ENCODE assay signal across 12 cellular contexts in the genomic region with DNA sequence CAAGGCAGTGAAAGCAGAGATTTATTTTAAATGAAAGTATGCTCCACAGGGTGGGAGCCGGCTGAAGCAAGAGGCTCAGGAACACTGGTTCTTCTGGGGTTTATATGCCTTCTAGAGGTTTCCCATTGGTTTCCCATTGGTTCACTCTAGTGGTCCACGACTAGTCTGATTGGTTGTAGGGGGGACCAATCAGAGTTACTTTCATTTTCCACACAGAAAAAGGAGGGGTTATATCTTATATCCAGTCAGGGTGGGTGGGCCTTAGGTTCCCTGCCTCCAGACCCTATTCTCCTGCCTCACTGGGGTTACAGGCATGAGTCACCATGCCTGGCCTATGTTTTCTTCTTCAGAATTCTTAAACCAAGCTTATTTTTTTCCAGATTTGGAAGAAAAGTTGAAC.
A peak's percentile ranks its signal among the peaks of the same experiment; 100 is the strongest.
DNase-seq lines count a peak whose midpoint lies in the region; ATAC-seq and TF ChIP-seq lines count a peak whose summit lies in the region.
"Had no signal": no experiment of that assay in that cellular context is flagged by ENCODE, and none has a peak within 500 bp of the region (broad histone marks: within the 10 kb centered on the region; RNA-seq: fewer than 3 reads in every experiment).

No MANE protein-coding gene starts in this region.

- DNase-seq in EH (ENCODE audit: low read depth) = peak; percentile 79
- peak; percentile 60 for DNase-seq in NB4 (ENCODE audit: low read depth)
- no peak for DNase-seq in effector memory CD8-positive, alpha-beta T cell
- DNase-seq in osteoblast (ENCODE audit: insufficient read length, low spot score, missing footprints) = peak; percentile 69
- DNase-seq in activated CD4-positive, alpha-beta memory T cell treated with anti-CD3 and anti-CD28 coated beads, Interleukin-2, amount 10 ng/mL, durations not matched to agents 7 days and 5 days = no peak
- DNase-seq: activated CD8-positive, alpha-beta memory T cell treated with anti-CD3 and anti-CD28 coated beads, Interleukin-2, amount 50 U/mL, for 4 hours; KG1; Peyer's patch had no signal

- TF ChIP-seq CTCF in NB4 (IDR thresholded peaks at IDR 0.05; ENCODE audit: low read depth, low read length) (no peak), osteoblast (IDR thresholded peaks at IDR 0.05; ENCODE audit: extremely low read depth, low read depth, low read length) (no peak)

- H3K4me1 ChIP-seq in osteoblast (ENCODE audit: insufficient read depth, low read length) = peaks cover 36% of the 10 kb centered on the region

- peaks cover 10% of the 10 kb centered on the region for H3K36me3 ChIP-seq in osteoblast (ENCODE audit: insufficient read depth, low read length)

- no peak for TF ChIP-seq POLR2A in NB4 (IDR thresholded peaks at IDR 0.05; ENCODE audit: extremely low read depth, insufficient read length)

- CTCF ChIA-PET in activated CD4-positive, alpha-beta memory T cell treated with anti-CD3 and anti-CD28 coated beads, Interleukin-2, amount 10 ng/mL, durations not matched to agents 7 days and 5 days (lab: Charles Lee) = interaction anchor here (2.1 kb wide), 1 partner anchor 196 kb away, joined by 10 read pairs; no protein-coding TSS in a partner anchor

- no peak overlapping the region for H3K4me3 Mint-ChIP-seq in effector memory CD8-positive, alpha-beta T cell
- H3K4me3 Mint-ChIP-seq in activated CD4-positive, alpha-beta memory T cell treated with anti-CD3 and anti-CD28 coated beads, Interleukin-2, amount 10 ng/mL, durations not matched to agents 7 days and 5 days = no peak overlapping the region
- H3K4me3 Mint-ChIP-seq: stimulated activated naive CD8-positive, alpha-beta T cell treated with anti-CD3 and anti-CD28 coated beads, Interleukin-15, Interleukin-2, amounts not matched to agents 100 ng/mL and 50 ng/mL, for 24 hours had no signal

- peak; percentile 24 for ATAC-seq in effector memory CD8-positive, alpha-beta T cell (replicated peaks)
- ATAC-seq in HG03460 (IDR thresholded peaks at IDR 0.05; ENCODE audit: unreplicated experiment) (no peak), HG03095 (IDR thresholded peaks at IDR 0.05; ENCODE audit: unreplicated experiment) (no peak), GM21528 (IDR thresholded peaks at IDR 0.05; ENCODE audit: low FRiP score, unreplicated experiment) (no peak)

- POLR2A ChIA-PET in activated CD4-positive, alpha-beta memory T cell treated with anti-CD3 and anti-CD28 coated beads, Interleukin-2, amount 10 ng/mL, durations not matched to agents 7 days and 5 days (lab: Charles Lee) = interaction anchor here (0.6 to 0.7 kb wide), 2 partner anchors 118 to 183 kb away, joined by 3 to 4 read pairs; no protein-coding TSS in a partner anchor

- no peaks in the 10 kb centered on the region for H3K27me3 ChIP-seq in osteoblast (ENCODE audit: insufficient read depth, low read length)
- H3K27me3 ChIP-seq: Peyer's patch had no signal

- H3K27me3 Mint-ChIP-seq in effector memory CD8-positive, alpha-beta T cell = no peaks in the 10 kb centered on the region
- H3K27me3 Mint-ChIP-seq in activated CD4-positive, alpha-beta memory T cell treated with anti-CD3 and anti-CD28 coated beads, Interleukin-2, amount 10 ng/mL, durations not matched to agents 7 days and 5 days = no peaks in the 10 kb centered on the region
- H3K27me3 Mint-ChIP-seq: stimulated activated naive CD8-positive, alpha-beta T cell treated with anti-CD3 and anti-CD28 coated beads, Interleukin-15, Interleukin-2, amounts not matched to agents 100 ng/mL and 50 ng/mL, for 24 hours had no signal

- peaks cover 12% of the 10 kb centered on the region for H3K79me2 ChIP-seq in osteoblast (ENCODE audit: insufficient read depth, low read length)

- H3K27ac Mint-ChIP-seq in effector memory CD8-positive, alpha-beta T cell = peak overlapping the region in 1 of 2 donors; percentile 60
- no peak overlapping the region for H3K27ac Mint-ChIP-seq in activated CD4-positive, alpha-beta memory T cell treated with anti-CD3 and anti-CD28 coated beads, Interleukin-2, amount 10 ng/mL, durations not matched to agents 7 days and 5 days
- H3K27ac Mint-ChIP-seq: stimulated activated naive CD8-positive, alpha-beta T cell treated with anti-CD3 and anti-CD28 coated beads, Interleukin-15, Interleukin-2, amounts not matched to agents 100 ng/mL and 50 ng/mL, for 24 hours had no signal

- peaks cover 11 to 17% of the 10 kb centered on the region in 2 donors for H3K4me1 Mint-ChIP-seq in effector memory CD8-positive, alpha-beta T cell (ENCODE audit: low read depth in 2 of 2)
- peaks cover 12% of the 10 kb centered on the region for H3K4me1 Mint-ChIP-seq in activated CD4-positive, alpha-beta memory T cell treated with anti-CD3 and anti-CD28 coated beads, Interleukin-2, amount 10 ng/mL, durations not matched to agents 7 days and 5 days

- H3K4me3 ChIP-seq in NB4 (ENCODE audit: low read depth, low read length) = no peak overlapping the region
- no peak overlapping the region for H3K4me3 ChIP-seq in osteoblast (ENCODE audit: insufficient read depth, low read length)
- H3K4me3 ChIP-seq: Peyer's patch had no signal

- peak overlapping the region; percentile 33 for H3K27ac ChIP-seq in osteoblast (ENCODE audit: low read depth, low read length)

- no peaks in the 10 kb centered on the region for H3K9me3 Mint-ChIP-seq in effector memory CD8-positive, alpha-beta T cell
- no peaks in the 10 kb centered on the region for H3K9me3 Mint-ChIP-seq in activated CD4-positive, alpha-beta memory T cell treated with anti-CD3 and anti-CD28 coated beads, Interleukin-2, amount 10 ng/mL, durations not matched to agents 7 days and 5 days
- H3K9me3 Mint-ChIP-seq: stimulated activated naive CD8-positive, alpha-beta T cell treated with anti-CD3 and anti-CD28 coated beads, Interleukin-15, Interleukin-2, amounts not matched to agents 100 ng/mL and 50 ng/mL, for 24 hours had no signal

- peak overlapping the region; percentile 34 for H3K4me2 ChIP-seq in osteoblast (ENCODE audit: insufficient read depth, low read length)

- no peak overlapping the region for H2AFZ ChIP-seq in osteoblast (ENCODE audit: low read length)

- H4K20me1 ChIP-seq in osteoblast (ENCODE audit: insufficient read depth, low read length) = peaks cover 3% of the 10 kb centered on the region

- peaks cover 46% of the 10 kb centered on the region for H3K36me3 Mint-ChIP-seq in effector memory CD8-positive, alpha-beta T cell (ENCODE audit: insufficient read depth)
- peaks cover 66% of the 10 kb centered on the region for H3K36me3 Mint-ChIP-seq in activated CD4-positive, alpha-beta memory T cell treated with anti-CD3 and anti-CD28 coated beads, Interleukin-2, amount 10 ng/mL, durations not matched to agents 7 days and 5 days (ENCODE audit: low read depth)

- no peaks in the 10 kb centered on the region for H3K9me3 ChIP-seq in osteoblast (ENCODE audit: low read depth, low read length)
- H3K9me3 ChIP-seq: Peyer's patch had no signal

Comparison
In these comparisons a context has a peak if more than half of its experiments do, and no peak if none do; other contexts are left out.
1. DNase-seq: peak in EH (single experiment), NB4 (single experiment) and osteoblast (single experiment); none in effector memory CD8-positive, alpha-beta T cell (0 of 3) and activated CD4-positive, alpha-beta memory T cell treated with anti-CD3 and anti-CD28 coated beads, Interleukin-2, amount 10 ng/mL, durations not matched to agents 7 days and 5 days (single experiment).